Comparison of ENCODE assay signal across 8 cellular contexts in genomic region chr18:3604626-3605408, GRCh38.
DNase-seq lines count a peak whose midpoint lies in the region; ATAC-seq and TF ChIP-seq lines count a peak whose summit lies in the region.

No MANE protein-coding gene starts in this region.

- no peak overlapping the region for H3K4ac ChIP-seq in H9 (ENCODE audit: low read depth, low read length)

- peak overlapping the region; percentile 70 for H2BK5ac ChIP-seq in H9 (ENCODE audit: insufficient read length, low read length)

- TF ChIP-seq CTCF in H9 (conservative IDR thresholded peaks at IDR 0.05) (no peak), cardiac muscle cell (IDR thresholded peaks at IDR 0.05; ENCODE audit: low read depth, low read length) (no peak), retinal pigment epithelial cell (conservative IDR thresholded peaks at IDR 0.05; ENCODE audit: low read depth, low read length) (no peak)
- no peak for TF ChIP-seq CTCF in activated CD8-positive, alpha-beta T cell treated with anti-CD3 and anti-CD28 coated beads for 36 hours (IDR thresholded peaks at IDR 0.05)

- no peak overlapping the region for H4K5ac ChIP-seq in H9 (ENCODE audit: insufficient read length, low read depth, low read length)

- POLR2A ChIA-PET in activated CD4-positive, alpha-beta T cell treated with anti-CD3 and anti-CD28 coated beads for 36 hours (lab: Charles Lee), result interaction anchor here (0.7 to 1.2 kb wide), 2 partner anchors 10 to 132 kb away, joined by 3 to 9 read pairs; no protein-coding TSS in a partner anchor
- POLR2A ChIA-PET in activated CD8-positive, alpha-beta T cell treated with anti-CD3 and anti-CD28 coated beads for 36 hours (lab: Charles Lee), result interaction anchor here (0.7 to 3.2 kb wide), 9 partner anchors 8 to 342 kb away, joined by 3 to 25 read pairs (median 4); no protein-coding TSS in a partner anchor

- no peak overlapping the region for H3K23ac ChIP-seq in H9 (ENCODE audit: insufficient read length, low read depth, low read length)

- H3K79me1 ChIP-seq in H9 (ENCODE audit: insufficient read depth, low read depth, low read length, poor library complexity, severe bottlenecking), result no peaks in the 10 kb centered on the region

- H3K9me3 ChIP-seq in H9 (ENCODE audit: control insufficient read depth, low read depth, low read length) (no peaks in the 10 kb centered on the region), cardiac muscle cell (ENCODE audit: low read depth) (no peaks in the 10 kb centered on the region)

- CTCF ChIA-PET in activated CD4-positive, alpha-beta T cell treated with anti-CD3 and anti-CD28 coated beads for 36 hours (lab: Charles Lee), result interaction anchor here (0.9 to 2.3 kb wide), 10 partner anchors 10 to 224 kb away, joined by 3 to 34 read pairs (median 7); no protein-coding TSS in a partner anchor
- CTCF ChIA-PET in activated CD8-positive, alpha-beta T cell treated with anti-CD3 and anti-CD28 coated beads for 36 hours (lab: Charles Lee), result interaction anchor here (1.1 to 3.1 kb wide), 11 partner anchors 8 to 391 kb away, joined by 3 to 47 read pairs (median 5); no protein-coding TSS in a partner anchor

- H3K4me2 ChIP-seq in H9 (ENCODE audit: insufficient read depth, insufficient read length, low read length), result peak overlapping the region; percentile 86

- no peaks in the 10 kb centered on the region; the same call in 1 of the 2 replicates for H3K79me2 ChIP-seq in H9 (ENCODE audit: insufficient read depth, low read length)

- no peak overlapping the region for H2BK20ac ChIP-seq in H9 (ENCODE audit: low read depth, low read length, poor library complexity, severe bottlenecking)

- peaks cover 6% of the 10 kb centered on the region for H3K36me3 Mint-ChIP-seq in activated CD4-positive, alpha-beta T cell treated with anti-CD3 and anti-CD28 coated beads for 36 hours (ENCODE audit: low read depth)
- H3K36me3 Mint-ChIP-seq in H9 (ENCODE audit: insufficient read depth in 1 of 3, low read depth in 3 of 3), result peaks cover 22 to 30% (median 23%) of the 10 kb centered on the region in 3 experiments
- H3K36me3 Mint-ChIP-seq in activated CD8-positive, alpha-beta T cell treated with anti-CD3 and anti-CD28 coated beads for 36 hours (ENCODE audit: low read depth), result peaks cover 2% of the 10 kb centered on the region

- peak overlapping the region; percentile 97 for H3K27ac ChIP-seq in H9 (ENCODE audit: insufficient read length, low read depth, low read length)
- peak overlapping the region; percentile 91 for H3K27ac ChIP-seq in cardiac muscle cell

- H4K20me1 ChIP-seq in H9 (ENCODE audit: control insufficient read depth, insufficient read depth, insufficient read length), result no peaks in the 10 kb centered on the region

- H3K4me3 ChIP-seq in cardiac muscle cell (peak overlapping the region; percentile 10), retinal pigment epithelial cell (ENCODE audit: low read length) (peak overlapping the region; percentile 78)

- peak; percentile 59 for DNase-seq in activated CD4-positive, alpha-beta T cell treated with anti-CD3 and anti-CD28 coated beads for 36 hours
- no peak for DNase-seq in activated CD4-positive, alpha-beta T cell treated with anti-CD3 and anti-CD28 coated beads for 1 hour
- no peak for DNase-seq in H9
- peak; percentile 95 for DNase-seq in LHCN-M2 (ENCODE audit: low read depth)
- peak; percentile 61 for DNase-seq in activated CD8-positive, alpha-beta T cell treated with anti-CD3 and anti-CD28 coated beads for 36 hours
- peak in 1 of 2 donors; percentile 96 for DNase-seq in cardiac muscle cell (ENCODE audit: low read depth in 1 of 2, low spot score in 1 of 2)
- DNase-seq in retinal pigment epithelial cell (ENCODE audit: low read depth), result peak; percentile 84
- no peak for DNase-seq in NCI-H146 (lab: John Stamatoyannopoulos, UW)

- no CpG with 5 or more reads among the region's 10 CpGs for WGBS in H9 (ENCODE audit: extremely low coverage, insufficient read length, low lambda C conversion rate)

- no peaks in the 10 kb centered on the region for H3K27me3 Mint-ChIP-seq in activated CD4-positive, alpha-beta T cell treated with anti-CD3 and anti-CD28 coated beads for 36 hours
- H3K27me3 Mint-ChIP-seq in H9 (ENCODE audit: low read depth), result no peaks in the 10 kb centered on the region
- no peaks in the 10 kb centered on the region for H3K27me3 Mint-ChIP-seq in activated CD8-positive, alpha-beta T cell treated with anti-CD3 and anti-CD28 coated beads for 36 hours

- H4K91ac ChIP-seq in H9 (ENCODE audit: insufficient read length, low read depth, low read length), result no peak overlapping the region

- no peak overlapping the region for H2BK120ac ChIP-seq in H9 (ENCODE audit: low read depth, low read length, poor library complexity, severe bottlenecking)

- H3K4me1 ChIP-seq in H9 (ENCODE audit: insufficient read depth, low read length) (0 out of 2 replicates have a peak, but pooled peaks cover 2% of the 10 kb centered on the region), cardiac muscle cell (ENCODE audit: low read depth) (peaks cover 37% of the 10 kb centered on the region)

- intact Hi-C loops in activated CD4-positive, alpha-beta T cell treated with anti-CD3 and anti-CD28 coated beads for 36 hours (cut with DNase I, micrococcal nuclease), result loop anchor here (1.0 to 5.0 kb wide), 9 partner anchors 10 to 1033 kb away; partner anchors contain the start of genes METTL4 (in 1 of the 2) and NDC80 (in 1 of the 2)
- intact Hi-C loops in activated CD8-positive, alpha-beta T cell treated with anti-CD3 and anti-CD28 coated beads for 36 hours (cut with micrococcal nuclease), result loop anchor here (5.0 kb wide), 1 partner anchor 62 kb away; no protein-coding TSS in a partner anchor

- H3K27me3 ChIP-seq in H9 (ENCODE audit: insufficient read depth, low read length), result no peaks in the 10 kb centered on the region
- no peaks in the 10 kb centered on the region for H3K27me3 ChIP-seq in cardiac muscle cell

- H3K14ac ChIP-seq in H9 (ENCODE audit: insufficient read depth, low read length), result peak overlapping the region; percentile 1; the same call in 1 of the 2 replicates

- no peak overlapping the region for H4K8ac ChIP-seq in H9 (replicated peaks; ENCODE audit: insufficient read length, low read depth, low read length)

- peak overlapping the region; percentile 63 for H3K56ac ChIP-seq in H9 (ENCODE audit: insufficient read length, low read depth, low read length)

- H3K36me3 ChIP-seq in cardiac muscle cell, result no peaks in the 10 kb centered on the region

- H2AFZ ChIP-seq in H9 (ENCODE audit: low read length), result no peak overlapping the region

- peak overlapping the region; percentile 8 for H3K18ac ChIP-seq in H9 (ENCODE audit: insufficient read length, low read depth, low read length)

- peaks cover 11% of the 10 kb centered on the region for H3K4me1 Mint-ChIP-seq in activated CD4-positive, alpha-beta T cell treated with anti-CD3 and anti-CD28 coated beads for 36 hours
- peaks cover 7 to 14% of the 10 kb centered on the region in 2 experiments for H3K4me1 Mint-ChIP-seq in H9
- H3K4me1 Mint-ChIP-seq in activated CD8-positive, alpha-beta T cell treated with anti-CD3 and anti-CD28 coated beads for 36 hours (ENCODE audit: low read depth), result peaks cover 10% of the 10 kb centered on the region

- no peak overlapping the region for H2BK12ac ChIP-seq in H9 (ENCODE audit: insufficient read length, low read depth, low read length)

- H3K9ac ChIP-seq in H9 (ENCODE audit: extremely low read depth, insufficient read length, low read length), result peak overlapping the region; percentile 90

- H3K27ac Mint-ChIP-seq in activated CD4-positive, alpha-beta T cell treated with anti-CD3 and anti-CD28 coated beads for 36 hours, result no peak overlapping the region
- no peak overlapping the region for H3K27ac Mint-ChIP-seq in H9
- no peak overlapping the region for H3K27ac Mint-ChIP-seq in activated CD8-positive, alpha-beta T cell treated with anti-CD3 and anti-CD28 coated beads for 36 hours

- ATAC-seq in activated CD4-positive, alpha-beta T cell treated with anti-CD3 and anti-CD28 coated beads for 36 hours, result peak; percentile 69
- peak; percentile 70 for ATAC-seq in activated CD8-positive, alpha-beta T cell treated with anti-CD3 and anti-CD28 coated beads for 36 hours

- H3K9me3 Mint-ChIP-seq in activated CD4-positive, alpha-beta T cell treated with anti-CD3 and anti-CD28 coated beads for 36 hours (ENCODE audit: low read depth), result no peaks in the 10 kb centered on the region
- H3K9me3 Mint-ChIP-seq in H9, result no peaks in the 10 kb centered on the region
- H3K9me3 Mint-ChIP-seq in activated CD8-positive, alpha-beta T cell treated with anti-CD3 and anti-CD28 coated beads for 36 hours, result no peaks in the 10 kb centered on the region

- H3T11ph ChIP-seq in H9 (ENCODE audit: low read length), result no peak overlapping the region

- H3K23me2 ChIP-seq in H9 (ENCODE audit: insufficient read length, low read depth, low read length, poor library complexity, severe bottlenecking), result peaks cover 12% of the 10 kb centered on the region

- H2AK5ac ChIP-seq in H9 (ENCODE audit: insufficient read length, low read length), result no peak overlapping the region

- H2BK15ac ChIP-seq in H9 (ENCODE audit: low read depth, low read length), result no peak overlapping the region

- no peak overlapping the region for H3K4me3 Mint-ChIP-seq in activated CD4-positive, alpha-beta T cell treated with anti-CD3 and anti-CD28 coated beads for 36 hours
- H3K4me3 Mint-ChIP-seq in H9, result no peak overlapping the region
- no peak overlapping the region for H3K4me3 Mint-ChIP-seq in activated CD8-positive, alpha-beta T cell treated with anti-CD3 and anti-CD28 coated beads for 36 hours

Comparison
In these comparisons a context has a peak if more than half of its experiments do, and no peak if none do; other contexts are left out.
1. DNase-seq: peak in activated CD4-positive, alpha-beta T cell treated with anti-CD3 and anti-CD28 coated beads for 36 hours (single experiment), LHCN-M2 (single experiment), activated CD8-positive, alpha-beta T cell treated with anti-CD3 and anti-CD28 coated beads for 36 hours (single experiment) and retinal pigment epithelial cell (single experiment); none in activated CD4-positive, alpha-beta T cell treated with anti-CD3 and anti-CD28 coated beads for 1 hour (single experiment), H9 (single experiment) and NCI-H146 (single experiment).